In the genomic region with DNA sequence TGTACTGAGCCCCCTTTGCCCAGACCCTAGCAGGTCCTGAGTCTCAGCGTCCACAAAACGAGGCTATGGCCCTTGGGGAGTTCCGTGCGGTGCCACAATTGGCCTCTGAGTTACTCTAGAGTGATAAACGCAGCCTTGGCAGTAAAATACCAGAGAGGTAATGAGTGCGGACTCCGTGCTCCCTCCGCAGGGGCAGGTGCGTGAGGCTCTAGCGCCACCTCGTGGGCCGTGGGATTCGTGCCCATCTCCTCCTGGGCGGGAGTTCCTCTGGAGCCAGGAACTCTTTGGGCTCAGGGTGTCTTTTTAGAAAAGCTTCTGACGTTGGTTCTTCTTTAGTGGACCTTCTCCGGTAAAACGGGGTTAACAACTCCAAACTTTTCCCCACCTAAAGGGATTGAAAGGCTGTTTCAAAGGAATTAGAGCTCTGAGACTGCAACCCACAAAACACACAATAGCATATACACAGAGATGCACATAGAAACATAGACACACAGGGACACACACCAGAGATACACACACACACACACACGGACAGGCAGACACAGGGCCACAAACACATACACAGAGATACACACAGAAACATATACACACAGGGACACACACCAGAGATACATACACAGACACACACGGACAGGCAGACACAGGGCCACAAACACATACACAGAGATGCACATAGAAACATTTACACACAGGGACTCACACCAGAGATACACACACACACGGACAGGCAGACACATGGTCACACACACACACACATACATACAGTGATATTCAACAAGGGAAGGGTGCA, we compare ENCODE assay signal across 8 cellular contexts.
DNase-seq lines count a peak whose midpoint lies in the region; ATAC-seq lines count a peak whose summit lies in the region.

No MANE protein-coding gene starts in this region.

- H3K27me3 ChIP-seq in MG63 = no peaks in the 10 kb centered on the region
- H3K27me3 ChIP-seq in trophoblast cell (ENCODE audit: insufficient read depth, low read length) = no peaks in the 10 kb centered on the region

- peaks cover 6% of the 10 kb centered on the region for H3K79me1 ChIP-seq in trophoblast cell (ENCODE audit: low read length)

- no peak overlapping the region for H4K91ac ChIP-seq in trophoblast cell (ENCODE audit: low read depth, low read length)

- H3K9ac ChIP-seq in trophoblast cell (ENCODE audit: low read length) = no peak overlapping the region

- H3K23ac ChIP-seq in trophoblast cell (ENCODE audit: low read length) = no peak overlapping the region

- ATAC-seq in GM19023 (IDR thresholded peaks at IDR 0.05; ENCODE audit: unreplicated experiment) = peak; percentile 56

- no peak overlapping the region for H3K18ac ChIP-seq in trophoblast cell (ENCODE audit: low read length)

- H2AFZ ChIP-seq in trophoblast cell (ENCODE audit: insufficient read depth, low read length, poor library complexity) = no peak overlapping the region

- H3K4me1 ChIP-seq in trophoblast cell (ENCODE audit: control insufficient read depth in 1 of 2, insufficient read depth in 2 of 2, low read length in 2 of 2) = peaks cover 3 to 10% of the 10 kb centered on the region in 2 experiments

- no peak overlapping the region for H4K8ac ChIP-seq in trophoblast cell (ENCODE audit: low read depth, low read length)

- H2BK12ac ChIP-seq in trophoblast cell (ENCODE audit: low read length) = no peak overlapping the region

- no CpG with 5 or more reads among the region's 20 CpGs for WGBS in trophoblast cell (ENCODE audit: extremely low coverage, insufficient coverage, insufficient read length)

- in situ Hi-C loops in SK-MEL-5 (cut with HindIII; ENCODE audit: low pct_unique_long_range_greater_than_20kb, low sequenced_read_pairs) = no loop called here

- no peak overlapping the region for H3K4ac ChIP-seq in trophoblast cell (ENCODE audit: low read depth, low read length)

- no peak overlapping the region for H3K4me3 ChIP-seq in MG63
- no peak overlapping the region for H3K4me3 ChIP-seq in trophoblast cell (ENCODE audit: low read depth, low read length)

- no peak overlapping the region for H2AK5ac ChIP-seq in trophoblast cell (ENCODE audit: low read length)

- no peaks in the 10 kb centered on the region for H3K36me3 ChIP-seq in MG63
- H3K36me3 ChIP-seq in trophoblast cell (ENCODE audit: control insufficient read depth in 1 of 2, insufficient read depth in 2 of 2, low read length in 2 of 2) = no peaks in the 10 kb centered on the region

- H3K4me2 ChIP-seq in trophoblast cell (ENCODE audit: low read length) = no peak overlapping the region

- peak; percentile 88 for DNase-seq in AG08395 (ENCODE audit: low spot score)
- peak; percentile 70 for DNase-seq in MG63
- DNase-seq in SK-MEL-5 (ENCODE audit: low read depth, low spot score) = peak; percentile 60
- DNase-seq in activated naive CD4-positive, alpha-beta T cell treated with Interleukin-2 at 50 U/mL for 16 hours = peak; percentile 58
- DNase-seq in glomerular visceral epithelial cell (ENCODE audit: extremely low spot score) = peak; percentile 82
- peak; percentile 75 to 89 for DNase-seq in trophoblast cell
- DNase-seq in ureter (ENCODE audit: low spot score) = peak; percentile 84

- H3K27ac ChIP-seq in trophoblast cell (ENCODE audit: low read depth, low read length) = no peak overlapping the region

- no peak overlapping the region for H4K12ac ChIP-seq in trophoblast cell (ENCODE audit: low read depth, low read length)

- H3K9me3 ChIP-seq in MG63 = no peaks in the 10 kb centered on the region
- H3K9me3 ChIP-seq in trophoblast cell (ENCODE audit: insufficient read depth, low read depth, low read length) = no peaks in the 10 kb centered on the region

- no peaks in the 10 kb centered on the region for H3K79me2 ChIP-seq in trophoblast cell (ENCODE audit: control insufficient read depth, insufficient read depth, low read length, poor library complexity)

- H2BK5ac ChIP-seq in trophoblast cell (ENCODE audit: low read depth, low read length, poor library complexity) = no peak overlapping the region

- no peak overlapping the region for H2BK120ac ChIP-seq in trophoblast cell (ENCODE audit: insufficient read depth, low read length, poor library complexity)

- H3K14ac ChIP-seq in trophoblast cell (ENCODE audit: low read length) = no peak overlapping the region
